9 cellular contexts compared by ENCODE assay signal in the genomic region with DNA sequence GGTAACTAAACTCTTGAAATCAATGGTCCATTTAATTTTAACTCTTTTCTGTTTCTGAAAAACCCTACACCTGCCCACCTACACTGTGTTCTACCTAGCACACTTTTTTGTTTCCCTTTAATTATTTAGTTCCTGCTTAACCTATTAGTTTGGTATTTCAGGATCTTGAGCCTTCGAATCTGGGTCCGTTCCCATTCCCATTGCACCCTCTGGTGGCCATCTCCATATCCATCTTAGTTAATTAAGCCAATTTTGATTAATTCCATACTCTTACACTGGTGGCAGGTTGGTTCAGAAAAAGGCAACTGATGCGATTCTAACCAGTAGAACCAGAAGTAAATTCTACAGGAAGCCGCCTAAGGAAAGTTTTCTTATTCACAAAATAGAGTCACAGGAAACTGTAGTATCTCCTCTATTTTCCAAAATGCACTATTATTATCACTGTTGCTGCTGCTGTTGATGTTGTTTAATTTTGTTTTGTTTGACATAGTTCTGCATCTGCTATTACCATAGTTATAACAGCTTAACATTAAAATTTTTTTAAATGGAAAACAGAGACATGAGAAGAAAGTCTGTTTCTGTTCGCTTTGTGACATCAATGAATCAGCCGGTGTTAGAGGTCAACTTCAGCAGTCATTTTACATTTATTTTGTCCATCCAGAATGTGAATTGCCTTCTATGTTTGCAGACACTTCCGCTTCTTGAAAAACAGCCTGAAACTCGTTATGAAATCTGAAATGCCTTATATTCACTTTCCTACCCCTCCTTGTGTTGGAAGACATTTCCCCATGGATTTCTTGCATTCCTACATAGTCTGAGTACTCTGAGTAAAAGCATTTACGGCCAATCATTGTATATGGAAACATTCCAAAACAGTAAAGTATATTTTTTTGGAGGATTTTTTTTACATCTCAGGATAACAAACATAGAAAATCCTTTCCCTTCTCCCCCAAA.
DNase-seq lines count a peak whose midpoint lies in the region; ATAC-seq, FAIRE-seq and TF ChIP-seq lines count a peak whose summit lies in the region.
"Had no signal": no experiment of that assay in that cellular context is flagged by ENCODE, and none has a peak within 500 bp of the region (broad histone marks: within the 10 kb centered on the region; RNA-seq: fewer than 3 reads in every experiment).

No MANE protein-coding gene starts in this region.

- H2AFZ ChIP-seq in HepG2 (ENCODE audit: low read length): no peak overlapping the region

- H3K27ac ChIP-seq in HepG2 (ENCODE audit: extremely low read length, insufficient read depth, low read length): no peak overlapping the region

- in situ Hi-C loops in HepG2 (cut with HindIII; ENCODE audit: extremely low pct_ligation_motif_present, low pct_unique_long_range_greater_than_20kb): no loop called here

- H3K4me1 Mint-ChIP-seq in MCF 10A (ENCODE audit: insufficient read depth, unreplicated experiment): peaks cover 10% of the 10 kb centered on the region

- intact Hi-C loops in MCF 10A (cut with micrococcal nuclease): loop anchor here (1.0 to 5.0 kb wide), 3 partner anchors 430 to 1560 kb away; no protein-coding TSS in a partner anchor
- intact Hi-C loops in HepG2 (cut with micrococcal nuclease; ENCODE audit: unreplicated experiment): loop anchor here (5.0 kb wide), 1 partner anchor 140 kb away; no protein-coding TSS in a partner anchor

- CTCF ChIA-PET in MCF 10A (lab: Yijun Ruan, JAX) (interaction anchor here (0.9 kb wide), 1 partner anchor 10 kb away, joined by 6 read pairs; no protein-coding TSS in a partner anchor), HepG2 (lab: Yijun Ruan, JAX; ENCODE audit: low intra/inter-chr PET ratio, low total read pairs) (no interaction called here)

- no peaks in the 10 kb centered on the region for H3K79me2 ChIP-seq in HepG2 (ENCODE audit: insufficient read depth, low read length)

- H4K20me1 ChIP-seq in HepG2 (ENCODE audit: insufficient read depth, low read length): no peaks in the 10 kb centered on the region

- TF ChIP-seq EP300 in HepG2 (IDR thresholded peaks at IDR 0.05; ENCODE audit: low read depth in 2 of 2, low read length in 2 of 2) (no peak), HepG2 (CRISPR knock-in tag; IDR thresholded peaks at IDR 0.05; ENCODE audit: borderline replicate concordance) (no peak)

- no peak overlapping the region for H3K4me2 ChIP-seq in HepG2 (ENCODE audit: low read depth, low read length)

- no peaks in the 10 kb centered on the region for H3K4me1 ChIP-seq in HepG2 (ENCODE audit: insufficient read depth, low read length)

- peak; percentile 14 for DNase-seq in stimulated activated CD4-positive, alpha-beta T cell treated with anti-CD3 and anti-CD28 coated beads, Interleukin-15, amount 100 ng/mL, for 24 hours
- no peak for DNase-seq in stimulated activated CD4-positive, alpha-beta T cell treated with anti-CD3 and anti-CD28 coated beads, Interleukin-4, amount 100 ng/mL, for 4 hours
- DNase-seq in NCI-H345 (lab: John Stamatoyannopoulos, UW) (peak; percentile 50), MCF 10A (ENCODE audit: unreplicated experiment) (peak; percentile 67), HepG2 (ENCODE audit: low spot score) (no peak), GM19240 (ENCODE audit: insufficient read length, low spot score) (no peak), HCEC 1CT (no peak)

- no peak for TF ChIP-seq POLR2A in HepG2 (IDR thresholded peaks at IDR 0.05; ENCODE audit: insufficient read depth in 1 of 2, low read depth in 2 of 2, low read length in 2 of 2)

- H3K36me3 ChIP-seq in HepG2 (replicated peaks in 1 of 2; ENCODE audit: control insufficient read depth in 1 of 2, insufficient read depth in 2 of 2, low read length in 2 of 2): no peaks in the 10 kb centered on the region

- H3K4me3 Mint-ChIP-seq in MCF 10A (ENCODE audit: unreplicated experiment): no peak overlapping the region

- FAIRE-seq in HepG2 (lab: Jason Lieb, UNC): no peak
- FAIRE-seq: GM18507 had no signal

- ATAC-seq in HepG2 (no peak), HG03095 (IDR thresholded peaks at IDR 0.05; ENCODE audit: unreplicated experiment) (no peak)

- POLR2A ChIA-PET in MCF 10A (lab: Yijun Ruan, JAX): no interaction called here
- POLR2A ChIA-PET in HepG2 (lab: Yijun Ruan, JAX): no interaction called here

- H3K36me3 Mint-ChIP-seq in MCF 10A (ENCODE audit: insufficient read depth, unreplicated experiment): no peaks in the 10 kb centered on the region

- H3K9ac ChIP-seq in HepG2 (ENCODE audit: insufficient read depth, low read depth, low read length): no peak overlapping the region

- BruUV-seq in MCF 10A (replicated peaks; lab: Mats Ljungman, UMichigan) (no TSS peak), HepG2 (replicated peaks; lab: Mats Ljungman, UMichigan) (no TSS peak)

- 15% methylated on average over 9 of the region's 9 CpGs for WGBS in HepG2 (ENCODE audit: low lambda C conversion rate)

- H3K9me3 Mint-ChIP-seq in MCF 10A (ENCODE audit: unreplicated experiment): no peaks in the 10 kb centered on the region

- H3K27me3 ChIP-seq in HepG2 (ENCODE audit: control insufficient read depth in 1 of 2, insufficient read depth in 2 of 2, low read length in 2 of 2): no peaks in the 10 kb centered on the region

- H3K27me3 Mint-ChIP-seq in MCF 10A (ENCODE audit: insufficient read depth, unreplicated experiment): no peaks in the 10 kb centered on the region

- TF ChIP-seq CTCF in MCF 10A (IDR thresholded peaks at IDR 0.05; ENCODE audit: unreplicated experiment) (peak; percentile 67), HepG2 (CRISPR knock-in tag; IDR thresholded peaks at IDR 0.05) (peak; percentile 17; the same call in 1 of the 2 replicates)

- no peak overlapping the region for H3K4me3 ChIP-seq in HepG2 (replicated peaks in 1 of 3; ENCODE audit: insufficient read depth in 1 of 3, low read depth in 2 of 3, low read length in 3 of 3)

- peaks cover 73% of the 10 kb centered on the region for H3K9me3 ChIP-seq in HepG2 (ENCODE audit: low read length)

- no peak for TF ChIP-seq RAD21 in HepG2 (CRISPR knock-in tag; IDR thresholded peaks at IDR 0.05)

- no peak overlapping the region for H3K27ac Mint-ChIP-seq in MCF 10A (ENCODE audit: low read depth, unreplicated experiment)

TF ChIP-seq in HepG2, 621 proteins besides CTCF, POLR2A, EP300 and RAD21:
- TF ChIP-seq TFAP4 (IDR thresholded peaks at IDR 0.05; ENCODE audit: borderline replicate concordance, low read depth): no peak
- TF ChIP-seq SMC3 (IDR thresholded peaks at IDR 0.05; ENCODE audit: low read length): peak; percentile 32; the same call in 1 of the 2 replicates
- TF ChIP-seq NFE2L2 (IDR thresholded peaks at IDR 0.05; ENCODE audit: low read length): no peak
- TF ChIP-seq ZFP36 (IDR thresholded peaks at IDR 0.05; ENCODE audit: borderline replicate concordance, low read depth, low read length, partially characterized antibody): no peak
- TF ChIP-seq STAG1 (CRISPR knock-in tag; IDR thresholded peaks at IDR 0.05): peak; percentile 50
- TF ChIP-seq ZNF704 (CRISPR knock-in tag; IDR thresholded peaks at IDR 0.05; ENCODE audit: borderline replicate concordance): no peak
- TF ChIP-seq HNRNPH1 (optimal IDR thresholded peaks at IDR 0.05; ENCODE audit: low read depth, low read length): no peak
- TF ChIP-seq DMAP1 (CRISPR knock-in tag; IDR thresholded peaks at IDR 0.05): no peak
- TF ChIP-seq SPEN (CRISPR knock-in tag; IDR thresholded peaks at IDR 0.05; ENCODE audit: low read depth): no peak
TF ChIP-seq in HepG2: peak in this region for 2.

Comparison
In these comparisons a context has a peak if more than half of its experiments do, and no peak if none do; other contexts are left out.
1. DNase-seq: peak in stimulated activated CD4-positive, alpha-beta T cell treated with anti-CD3 and anti-CD28 coated beads, Interleukin-15, amount 100 ng/mL, for 24 hours (single experiment), NCI-H345 (single experiment) and MCF 10A (single experiment); none in stimulated activated CD4-positive, alpha-beta T cell treated with anti-CD3 and anti-CD28 coated beads, Interleukin-4, amount 100 ng/mL, for 4 hours (0 of 2), HepG2 (single experiment), GM19240 (single experiment) and HCEC 1CT (single experiment).